In genomic region chr15:33328105-33328504, GRCh38 we compare ENCODE assay signal across 29 cellular contexts. TPM values are rescaled to one million over a fixed set of nuclear protein-coding genes. Genes with fewer than 3 reads are reported as not detected.
"Had no signal": no experiment of that assay in that cellular context is flagged by ENCODE, and none has a peak within 500 bp of the region (broad histone marks: within the 10 kb centered on the region; RNA-seq: fewer than 3 reads in every experiment).

No MANE protein-coding gene starts in this region.

- ATAC-seq: esophagus mucosa; gastrocnemius medialis; left lobe of liver; mucosa of descending colon; natural killer cell treated with Interleukin-12 subunit alpha and Interleukin-12 subunit beta and Interleukin-15 and Interleukin-18, amount 100 ng/mL, for 72 hours; sciatic nerve had no signal

- H3K4me1 Mint-ChIP-seq: mesothelial cell of epicardium, neural crest cell had no signal

- H3K79me2 ChIP-seq: parathyroid adenoma had no signal

- DNase-seq: dorsolateral prefrontal cortex; effector CD4-positive, alpha-beta T cell; foreskin fibroblast; gastrocnemius medialis; kidney; mucosa of descending colon; naive B cell; stimulated activated CD4-positive, alpha-beta T cell treated with anti-CD3 and anti-CD28 coated beads, Interleukin-12 subunit alpha, Interleukin-12 subunit beta, amount 100 ng/mL, for 4 hours; stimulated activated CD4-positive, alpha-beta T cell treated with anti-CD3 and anti-CD28 coated beads, Interleukin-1b, Interleukin-23, amount 100 ng/mL, for 48 hours; stimulated activated CD4-positive, alpha-beta T cell treated with anti-CD3 and anti-CD28 coated beads, Interleukin-4, amount 100 ng/mL, for 1 hour; stimulated activated CD8-positive, alpha-beta memory T cell treated with anti-CD3 and anti-CD28 coated beads, Interleukin-4, amount 100 ng/mL, for 48 hours; stimulated activated naive CD4-positive, alpha-beta T cell treated with Interleukin-2 at 50 U/mL for 16 hours; upper lobe of left lung had no signal

- H3K4me2 ChIP-seq: smooth muscle cell had no signal

- H3K4me3 ChIP-seq: dorsolateral prefrontal cortex, gastrocnemius medialis, lung, mucosa of descending colon, right atrium auricular region, smooth muscle cell, thoracic aorta, tibial nerve, upper lobe of left lung had no signal

- H3K27ac ChIP-seq: dorsolateral prefrontal cortex, gastrocnemius medialis, parathyroid adenoma, right atrium auricular region, thoracic aorta, tibial nerve, upper lobe of left lung had no signal

- H3K9ac ChIP-seq: parathyroid adenoma had no signal

- H3K27me3 ChIP-seq: gastrocnemius medialis, right atrium auricular region, tibial nerve, upper lobe of left lung had no signal

- H3K4me3 Mint-ChIP-seq: memory B cell; mesothelial cell of epicardium; natural killer cell treated with Interleukin-12 subunit alpha and Interleukin-12 subunit beta and Interleukin-15 and Interleukin-18, amount 100 ng/mL, for 72 hours; neural crest cell had no signal

- H3K4me1 ChIP-seq: parathyroid adenoma, right atrium auricular region, tibial nerve, upper lobe of left lung had no signal

- H3K27ac Mint-ChIP-seq: memory B cell; mesothelial cell of epicardium; natural killer cell treated with Interleukin-12 subunit alpha and Interleukin-12 subunit beta and Interleukin-15 and Interleukin-18, amount 100 ng/mL, for 72 hours; progenitor cell of endocrine pancreas had no signal

- H3K36me3 Mint-ChIP-seq: memory B cell; mesothelial cell of epicardium; naive B cell; natural killer cell treated with Interleukin-12 subunit alpha and Interleukin-12 subunit beta and Interleukin-15 and Interleukin-18, amount 100 ng/mL, for 72 hours had no signal

- H3K9me3 ChIP-seq: gastrocnemius medialis, mucosa of descending colon, right atrium auricular region, thoracic aorta, tibial nerve, upper lobe of left lung had no signal

- H3K36me3 ChIP-seq: gastrocnemius medialis, right atrium auricular region, thoracic aorta, tibial nerve, upper lobe of left lung had no signal

RNA-seq across cellular contexts. Expression of gene RYR3, which starts 17.3 kb away (rescaled TPM):
- total RNA-seq: glomerular endothelial cell; left lobe of liver; natural killer cell treated with Interleukin-12 subunit alpha and Interleukin-12 subunit beta and Interleukin-15 and Interleukin-18, amount 100 ng/mL, for 72 hours; osteoblast had no signal
